In the genomic region with DNA sequence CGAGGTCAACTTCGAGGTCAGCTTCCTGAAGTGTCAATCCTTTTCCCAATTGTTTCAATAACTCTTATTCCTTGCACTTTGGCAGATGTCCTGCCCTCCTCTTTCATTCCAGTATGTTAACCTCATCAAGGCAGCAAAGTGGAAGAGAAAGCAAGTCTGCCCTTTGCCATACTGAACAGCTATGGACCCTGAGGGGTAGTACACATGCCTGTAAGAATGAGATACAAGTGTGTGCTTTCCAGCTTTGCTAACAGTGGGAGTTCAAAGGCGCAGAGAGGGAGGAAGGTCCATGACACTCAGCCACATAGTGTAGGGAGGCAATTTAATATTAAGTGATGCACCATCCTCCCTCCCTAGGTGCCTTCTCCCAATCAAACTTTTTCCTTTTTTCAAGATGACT, we compare ENCODE assay signal across 28 cellular contexts.
"Had no signal": no experiment of that assay in that cellular context is flagged by ENCODE, and none has a peak within 500 bp of the region (broad histone marks: within the 10 kb centered on the region; RNA-seq: fewer than 3 reads in every experiment).

No MANE protein-coding gene starts in this region.

- DNase-seq: colonic mucosa; cortex of kidney; effector CD8-positive, alpha-beta T cell; effector memory CD8-positive, alpha-beta T cell; endodermal cell; erythroblast; esophagus squamous epithelium; foreskin fibroblast; foreskin melanocyte; gastrocnemius medialis; glutamatergic neuron; head of caudate nucleus; heart right ventricle; hippocampal formation; left cardiac atrium; left lung; left ventricle myocardium superior; lower lobe of right lung; mesenchymal stem cell; mucosa of descending colon; naive B cell had no signal

- H3K4me1 Mint-ChIP-seq: endodermal cell, mesothelial cell of epicardium, naive B cell had no signal

- H3K9me3 Mint-ChIP-seq: dendritic cell treated with granulocyte-macrophage colony-stimulating factor and Interleukin-4, amounts not matched to agents 40 ng/mL and 50 ng/mL, for 4 days; effector memory CD8-positive, alpha-beta T cell; endodermal cell had no signal

- ATAC-seq: effector memory CD8-positive, alpha-beta T cell; esophagus mucosa; gastrocnemius medialis; heart right ventricle; left cardiac atrium; left lung; left ventricle myocardium superior; lower lobe of right lung; mucosa of descending colon had no signal

- H3K27me3 Mint-ChIP-seq: dendritic cell treated with granulocyte-macrophage colony-stimulating factor and Interleukin-4, amounts not matched to agents 40 ng/mL and 50 ng/mL, for 4 days; effector memory CD8-positive, alpha-beta T cell; naive B cell had no signal

- H3K27ac ChIP-seq: colonic mucosa, epithelial cell of prostate, esophagus squamous epithelium, gastrocnemius medialis, heart right ventricle, left lung, lower lobe of right lung had no signal

- H3K4me3 Mint-ChIP-seq: dendritic cell treated with granulocyte-macrophage colony-stimulating factor and Interleukin-4, amounts not matched to agents 40 ng/mL and 50 ng/mL, for 4 days; effector memory CD8-positive, alpha-beta T cell; endodermal cell; mesothelial cell of epicardium; naive B cell had no signal

- FAIRE-seq: endometrium, islet of Langerhans, keratinocyte had no signal

- H3K27ac Mint-ChIP-seq: dendritic cell treated with granulocyte-macrophage colony-stimulating factor and Interleukin-4, amounts not matched to agents 40 ng/mL and 50 ng/mL, for 4 days; effector memory CD8-positive, alpha-beta T cell; endodermal cell; mesothelial cell of epicardium had no signal
